ENCODE assay signal across 27 cellular contexts in the genomic region with DNA sequence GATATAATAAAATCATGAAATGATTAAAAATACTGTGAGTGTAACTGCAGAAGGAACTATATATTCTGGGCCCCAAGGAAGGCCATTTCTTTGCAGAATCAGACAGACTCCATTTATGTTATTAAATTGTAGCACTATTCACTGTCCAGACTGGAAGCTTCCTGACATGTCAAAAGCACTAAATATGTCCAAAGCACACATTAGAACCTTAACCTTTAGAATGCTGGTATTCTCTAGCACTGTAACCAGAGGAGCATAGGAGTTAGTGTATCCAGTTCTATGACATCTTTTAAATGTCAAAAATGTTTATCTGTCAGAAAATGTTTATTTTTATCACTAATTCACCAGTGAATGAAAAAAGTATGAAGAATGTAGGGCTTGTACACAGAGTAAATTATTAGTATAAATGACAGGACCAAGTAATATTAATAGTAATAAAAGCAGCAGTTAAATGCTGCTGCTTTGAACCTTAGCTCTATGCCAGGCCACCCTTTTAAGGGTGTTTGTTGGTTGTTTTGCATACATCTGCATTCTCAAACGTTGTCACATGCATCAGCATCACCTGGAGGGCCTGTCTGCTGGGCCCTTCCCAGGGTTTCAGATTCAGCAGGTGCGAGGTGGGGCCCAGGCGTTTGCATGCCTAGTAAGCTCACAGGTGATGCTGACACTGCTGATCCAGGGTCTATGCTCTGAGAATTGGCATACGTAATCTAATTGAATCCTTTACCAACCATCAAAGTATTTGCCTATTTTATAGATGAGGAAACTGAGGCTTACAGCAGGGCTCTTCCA.
DNase-seq lines count a peak whose midpoint lies in the region; ATAC-seq, FAIRE-seq and TF ChIP-seq lines count a peak whose summit lies in the region.
"Had no signal": no experiment of that assay in that cellular context is flagged by ENCODE, and none has a peak within 500 bp of the region (broad histone marks: within the 10 kb centered on the region; RNA-seq: fewer than 3 reads in every experiment).

No MANE protein-coding gene starts in this region.

- H3K27me3 Mint-ChIP-seq in memory B cell: no peaks in the 10 kb centered on the region
- H3K27me3 Mint-ChIP-seq: activated B cell treated with CpG ODN at 0.5 μM for 24 hours, type B pancreatic cell had no signal

- H3K4me1 ChIP-seq in neuronal stem cell (ENCODE audit: control insufficient read depth in 2 of 2, insufficient read depth in 1 of 2, low read depth in 1 of 2, low read length in 2 of 2): peaks cover 7 to 8% of the 10 kb centered on the region in 2 donors
- H3K4me1 ChIP-seq: adrenal gland, heart right ventricle, lower lobe of right lung had no signal

- no peak overlapping the region for H2BK120ac ChIP-seq in neuronal stem cell (ENCODE audit: low read depth, low read length)

- H3K27ac Mint-ChIP-seq in memory B cell: peak overlapping the region; percentile 91
- H3K27ac Mint-ChIP-seq: activated B cell treated with CpG ODN at 0.5 μM for 24 hours, type B pancreatic cell had no signal

- H3K9me3 ChIP-seq in neuronal stem cell (replicated peaks in 1 of 2; ENCODE audit: control insufficient read depth in 2 of 2, insufficient read depth in 1 of 2, low read depth in 1 of 2, low read length in 2 of 2): no peaks in the 10 kb centered on the region
- H3K9me3 ChIP-seq: adrenal gland, heart right ventricle, lower lobe of right lung had no signal

- no peak for ATAC-seq in memory B cell (ENCODE audit: low read depth)
- ATAC-seq: heart right ventricle; stimulated activated naive CD8-positive, alpha-beta T cell treated with anti-CD3 and anti-CD28 coated beads, Interleukin-15, amount 100 ng/mL, for 72 hours had no signal

- no peak overlapping the region for H3K14ac ChIP-seq in neuronal stem cell (ENCODE audit: low read length)

- TF ChIP-seq POLR2A in GM12891 (IDR thresholded peaks at IDR 0.05; ENCODE audit: low read depth, low read length): no peak

- H4K91ac ChIP-seq in neuronal stem cell (ENCODE audit: low read depth, low read length, poor library complexity): no peak overlapping the region

- H2BK12ac ChIP-seq in neuronal stem cell (ENCODE audit: low read length): no peak overlapping the region

- no peaks in the 10 kb centered on the region for H3K27me3 ChIP-seq in neuronal stem cell (ENCODE audit: control insufficient read depth in 3 of 3, insufficient read depth in 3 of 3, low read depth in 1 of 3, low read length in 3 of 3)
- H3K27me3 ChIP-seq: adrenal gland, heart right ventricle had no signal

- H2BK5ac ChIP-seq in neuronal stem cell (ENCODE audit: low read length): no peak overlapping the region

- H3K27ac ChIP-seq in neuronal stem cell (replicated peaks; ENCODE audit: low read length): no peak overlapping the region
- H3K27ac ChIP-seq: adrenal gland, HL-60, lower lobe of right lung had no signal

- no peak overlapping the region for H2AFZ ChIP-seq in neuronal stem cell (ENCODE audit: low read length)

- peaks cover 2% of the 10 kb centered on the region for H3K36me3 Mint-ChIP-seq in memory B cell
- H3K36me3 Mint-ChIP-seq: type B pancreatic cell had no signal

- no CpG with 5 or more reads among the region's 4 CpGs for WGBS in neuronal stem cell (ENCODE audit: extremely low coverage in 2 of 2, insufficient read length in 2 of 2, insufficient replicate concordance in 1 of 2), 2 donors

- no peak overlapping the region for H2BK15ac ChIP-seq in neuronal stem cell (ENCODE audit: low read length)

- H3K4me2 ChIP-seq in neuronal stem cell (ENCODE audit: insufficient read depth, low read length, poor library complexity, severe bottlenecking): no peak overlapping the region
- H3K4me2 ChIP-seq: smooth muscle cell had no signal

- H3K9me3 Mint-ChIP-seq in memory B cell: no peaks in the 10 kb centered on the region
- H3K9me3 Mint-ChIP-seq: activated B cell treated with CpG ODN at 0.5 μM for 24 hours, type B pancreatic cell had no signal

- no peak overlapping the region for H3K18ac ChIP-seq in neuronal stem cell (ENCODE audit: low read length)

- no peaks in the 10 kb centered on the region for H3K36me3 ChIP-seq in neuronal stem cell (replicated peaks in 1 of 2; ENCODE audit: control insufficient read depth in 2 of 2, insufficient read depth in 2 of 2, low read length in 2 of 2)
- H3K36me3 ChIP-seq: adrenal gland, heart right ventricle, lower lobe of right lung had no signal

- H3K9ac ChIP-seq in neuronal stem cell (ENCODE audit: low read depth, low read length, poor library complexity): no peak overlapping the region

- no peaks in the 10 kb centered on the region for H3K79me1 ChIP-seq in neuronal stem cell (ENCODE audit: low read depth, low read length)

- H3K4ac ChIP-seq in neuronal stem cell (ENCODE audit: low read length): no peak overlapping the region

- H3K4me1 Mint-ChIP-seq in memory B cell: peaks cover 14% of the 10 kb centered on the region
- H3K4me1 Mint-ChIP-seq: stimulated activated naive CD8-positive, alpha-beta T cell treated with anti-CD3 and anti-CD28 coated beads, Interleukin-15, amount 100 ng/mL, for 72 hours had no signal

- H3K4me3 Mint-ChIP-seq in memory B cell: no peak overlapping the region
- H3K4me3 Mint-ChIP-seq: activated B cell treated with CpG ODN at 0.5 μM for 24 hours; stimulated activated naive CD8-positive, alpha-beta T cell treated with anti-CD3 and anti-CD28 coated beads, Interleukin-15, amount 100 ng/mL, for 72 hours; type B pancreatic cell had no signal

- no peak overlapping the region for H3K23ac ChIP-seq in neuronal stem cell (ENCODE audit: low read depth, low read length, poor library complexity)

- H2AK5ac ChIP-seq in neuronal stem cell (ENCODE audit: low read depth, low read length): no peak overlapping the region

- H4K8ac ChIP-seq in neuronal stem cell (ENCODE audit: low read depth, low read length): no peak overlapping the region

- no peak for FAIRE-seq in GM12891 (lab: Jason Lieb, UNC)
- FAIRE-seq: endothelial cell of umbilical vein, keratinocyte, RCC 7860 had no signal

- H3K4me3 ChIP-seq in neuronal stem cell (ENCODE audit: low read length in 2 of 2): no peak overlapping the region
- H3K4me3 ChIP-seq: adrenal gland, heart right ventricle, lower lobe of right lung, smooth muscle cell had no signal

- DNase-seq in NCI-H1092 treated with DMSO at 0.1 percent for 48 hours (lab: John Stamatoyannopoulos, UW): peak; percentile 61
- no peak for DNase-seq in NCI-H1092 (lab: John Stamatoyannopoulos, UW)
- DNase-seq in NCI-H146 (lab: John Stamatoyannopoulos, UW): peak; percentile 80
- DNase-seq in RPMI8226: peak; percentile 85
- DNase-seq in memory B cell (ENCODE audit: low spot score in 2 of 2): no peak
- no peak for DNase-seq in GM12891 (ENCODE audit: insufficient read length, low spot score)
- DNase-seq in DMS79 treated with DMSO at 0.1 percent for 48 hours (lab: John Stamatoyannopoulos, UW): no peak
- no peak for DNase-seq in neuronal stem cell (ENCODE audit: low spot score)
- DNase-seq: 8988T; activated B cell treated with CpG ODN at 0.5 μM for 24 hours; activated CD4-positive, alpha-beta T cell treated with anti-CD3 and anti-CD28 coated beads, Interleukin-2, amount 50 U/mL, for 48 hours; activated effector memory CD4-positive, alpha-beta T cell treated with anti-CD3 and anti-CD28 coated beads, Interleukin-2, amount 50 U/mL, for 16 hours; adrenal gland; AML-193; COR-L47; cortex of kidney; heart right ventricle; lower lobe of right lung; occipital lobe; stimulated activated CD4-positive, alpha-beta T cell treated with anti-CD3 and anti-CD28 coated beads, Interleukin-4, amount 100 ng/mL, for 1 hour; stimulated activated naive CD8-positive, alpha-beta T cell treated with anti-CD3 and anti-CD28 coated beads, Interleukin-15, amount 100 ng/mL, for 72 hours had no signal

TF ChIP-seq in GM12891, 5 proteins besides CTCF, POLR2A, EP300 and RAD21:
- TF ChIP-seq SPI1 (IDR thresholded peaks at IDR 0.05; ENCODE audit: low read depth, low read length): no peak
- TF ChIP-seq POLR2AphosphoS5 (IDR thresholded peaks at IDR 0.05; ENCODE audit: low read depth, low read length): no peak
- TF ChIP-seq POU2F2 (IDR thresholded peaks at IDR 0.05; ENCODE audit: low read depth, low read length): no peak

Comparison
In these comparisons a context has a peak if more than half of its experiments do, and no peak if none do; other contexts are left out.
1. DNase-seq: peak in NCI-H1092 treated with DMSO at 0.1 percent for 48 hours (single experiment), NCI-H146 (single experiment) and RPMI8226 (single experiment); none in NCI-H1092 (single experiment), memory B cell (0 of 2), GM12891 (single experiment), DMS79 treated with DMSO at 0.1 percent for 48 hours (single experiment) and neuronal stem cell (single experiment).